In genomic region chr19:43574424-43575155, GRCh38 we compare ENCODE assay signal across 1 cellular context.
TF ChIP-seq lines count a peak whose summit lies in the region.

No MANE protein-coding gene starts in this region.

TF ChIP-seq in GM23338, 12 proteins besides CTCF, POLR2A, EP300 and RAD21 (continued from another document):
- TF ChIP-seq, protein P1, sequence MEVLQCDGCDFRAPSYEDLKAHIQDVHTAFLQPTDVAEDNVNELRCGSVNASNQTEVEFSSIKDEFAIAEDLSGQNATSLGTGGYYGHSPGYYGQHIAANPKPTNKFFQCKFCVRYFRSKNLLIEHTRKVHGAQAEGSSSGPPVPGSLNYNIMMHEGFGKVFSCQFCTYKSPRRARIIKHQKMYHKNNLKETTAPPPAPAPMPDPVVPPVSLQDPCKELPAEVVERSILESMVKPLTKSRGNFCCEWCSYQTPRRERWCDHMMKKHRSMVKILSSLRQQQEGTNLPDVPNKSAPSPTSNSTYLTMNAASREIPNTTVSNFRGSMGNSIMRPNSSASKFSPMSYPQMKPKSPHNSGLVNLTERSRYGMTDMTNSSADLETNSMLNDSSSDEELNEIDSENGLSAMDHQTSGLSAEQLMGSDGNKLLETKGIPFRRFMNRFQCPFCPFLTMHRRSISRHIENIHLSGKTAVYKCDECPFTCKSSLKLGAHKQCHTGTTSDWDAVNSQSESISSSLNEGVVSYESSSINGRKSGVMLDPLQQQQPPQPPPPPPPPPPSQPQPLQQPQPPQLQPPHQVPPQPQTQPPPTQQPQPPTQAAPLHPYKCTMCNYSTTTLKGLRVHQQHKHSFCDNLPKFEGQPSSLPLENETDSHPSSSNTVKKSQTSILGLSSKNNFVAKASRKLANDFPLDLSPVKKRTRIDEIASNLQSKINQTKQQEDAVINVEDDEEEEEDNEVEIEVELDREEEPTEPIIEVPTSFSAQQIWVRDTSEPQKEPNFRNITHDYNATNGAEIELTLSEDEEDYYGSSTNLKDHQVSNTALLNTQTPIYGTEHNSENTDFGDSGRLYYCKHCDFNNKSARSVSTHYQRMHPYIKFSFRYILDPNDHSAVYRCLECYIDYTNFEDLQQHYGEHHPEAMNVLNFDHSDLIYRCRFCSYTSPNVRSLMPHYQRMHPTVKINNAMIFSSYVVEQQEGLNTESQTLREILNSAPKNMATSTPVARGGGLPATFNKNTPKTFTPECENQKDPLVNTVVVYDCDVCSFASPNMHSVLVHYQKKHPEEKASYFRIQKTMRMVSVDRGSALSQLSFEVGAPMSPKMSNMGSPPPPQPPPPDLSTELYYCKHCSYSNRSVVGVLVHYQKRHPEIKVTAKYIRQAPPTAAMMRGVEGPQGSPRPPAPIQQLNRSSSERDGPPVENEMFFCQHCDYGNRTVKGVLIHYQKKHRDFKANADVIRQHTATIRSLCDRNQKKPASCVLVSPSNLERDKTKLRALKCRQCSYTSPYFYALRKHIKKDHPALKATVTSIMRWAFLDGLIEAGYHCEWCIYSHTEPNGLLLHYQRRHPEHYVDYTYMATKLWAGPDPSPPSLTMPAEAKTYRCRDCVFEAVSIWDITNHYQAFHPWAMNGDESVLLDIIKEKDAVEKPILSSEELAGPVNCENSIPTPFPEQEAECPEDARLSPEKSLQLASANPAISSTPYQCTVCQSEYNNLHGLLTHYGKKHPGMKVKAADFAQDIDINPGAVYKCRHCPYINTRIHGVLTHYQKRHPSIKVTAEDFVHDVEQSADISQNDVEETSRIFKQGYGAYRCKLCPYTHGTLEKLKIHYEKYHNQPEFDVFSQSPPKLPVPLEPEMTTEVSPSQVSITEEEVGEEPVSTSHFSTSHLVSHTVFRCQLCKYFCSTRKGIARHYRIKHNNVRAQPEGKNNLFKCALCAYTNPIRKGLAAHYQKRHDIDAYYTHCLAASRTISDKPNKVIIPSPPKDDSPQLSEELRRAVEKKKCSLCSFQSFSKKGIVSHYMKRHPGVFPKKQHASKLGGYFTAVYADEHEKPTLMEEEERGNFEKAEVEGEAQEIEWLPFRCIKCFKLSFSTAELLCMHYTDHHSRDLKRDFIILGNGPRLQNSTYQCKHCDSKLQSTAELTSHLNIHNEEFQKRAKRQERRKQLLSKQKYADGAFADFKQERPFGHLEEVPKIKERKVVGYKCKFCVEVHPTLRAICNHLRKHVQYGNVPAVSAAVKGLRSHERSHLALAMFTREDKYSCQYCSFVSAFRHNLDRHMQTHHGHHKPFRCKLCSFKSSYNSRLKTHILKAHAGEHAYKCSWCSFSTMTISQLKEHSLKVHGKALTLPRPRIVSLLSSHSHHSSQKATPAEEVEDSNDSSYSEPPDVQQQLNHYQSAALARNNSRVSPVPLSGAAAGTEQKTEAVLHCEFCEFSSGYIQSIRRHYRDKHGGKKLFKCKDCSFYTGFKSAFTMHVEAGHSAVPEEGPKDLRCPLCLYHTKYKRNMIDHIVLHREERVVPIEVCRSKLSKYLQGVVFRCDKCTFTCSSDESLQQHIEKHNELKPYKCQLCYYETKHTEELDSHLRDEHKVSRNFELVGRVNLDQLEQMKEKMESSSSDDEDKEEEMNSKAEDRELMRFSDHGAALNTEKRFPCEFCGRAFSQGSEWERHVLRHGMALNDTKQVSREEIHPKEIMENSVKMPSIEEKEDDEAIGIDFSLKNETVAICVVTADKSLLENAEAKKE (CRISPR knock-in tag; IDR thresholded peaks at IDR 0.05) = no peak
